Comparison of ENCODE assay signal across 5 cellular contexts in the genomic region with DNA sequence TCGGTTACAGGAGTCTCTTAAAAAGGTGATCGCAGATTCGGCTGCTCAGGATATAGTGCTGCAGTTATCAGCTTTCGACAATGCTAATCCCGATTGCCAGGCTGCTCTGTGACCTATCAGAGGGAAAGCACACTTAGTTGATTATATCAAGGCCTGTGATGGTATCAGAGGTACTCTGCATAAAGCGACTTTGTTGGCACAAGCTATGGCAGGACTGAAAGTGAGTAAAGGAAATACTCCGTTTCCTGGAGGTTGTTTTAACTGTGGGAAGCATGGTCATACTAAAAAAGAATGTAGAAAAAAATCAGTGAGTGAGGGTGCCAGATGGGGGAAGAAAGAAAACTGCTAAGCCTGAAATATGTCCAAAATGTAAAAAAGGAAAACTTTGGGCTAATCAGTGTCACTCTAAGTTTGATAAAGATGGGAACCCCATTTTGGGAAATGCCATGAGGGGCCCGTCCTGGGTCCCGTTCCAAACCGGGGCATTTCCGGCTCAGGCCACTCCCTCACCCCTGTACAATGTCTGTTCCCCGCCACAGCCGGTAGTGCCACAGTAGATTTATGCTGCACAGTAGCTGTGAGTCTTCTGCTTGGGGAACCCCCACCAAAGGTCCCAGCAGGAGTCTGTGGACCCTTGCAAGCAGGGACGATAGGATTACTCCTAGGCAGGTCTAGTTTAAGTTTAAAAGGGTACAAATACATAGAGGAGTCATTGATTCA. TPM values are rescaled to one million over a fixed set of nuclear protein-coding genes. Genes with fewer than 3 reads are reported as not detected.
"Had no signal": no experiment of that assay in that cellular context is flagged by ENCODE, and none has a peak within 500 bp of the region (broad histone marks: within the 10 kb centered on the region; RNA-seq: fewer than 3 reads in every experiment).

No MANE protein-coding gene starts in this region.

RNA-seq across cellular contexts. Expression of a gene that starts 52.5 kb away (rescaled TPM):
- total RNA-seq: aorta, esophagus mucosa, ureter, WTC11 had no signal
- polyA plus RNA-seq: aorta, lung had no signal
